ENCODE assay signal across 17 cellular contexts in genomic region chr16:47731252-47731651, GRCh38.
DNase-seq lines count a peak whose midpoint lies in the region; ATAC-seq and TF ChIP-seq lines count a peak whose summit lies in the region.
"Had no signal": no experiment of that assay in that cellular context is flagged by ENCODE, and none has a peak within 500 bp of the region (broad histone marks: within the 10 kb centered on the region; RNA-seq: fewer than 3 reads in every experiment).

No MANE protein-coding gene starts in this region.

- H3K36me3 Mint-ChIP-seq in activated CD4-positive, alpha-beta T cell treated with anti-CD3 and anti-CD28 coated beads, Interleukin-2, amount 10 ng/mL, durations not matched to agents 24 days and 14 days (ENCODE audit: low read depth) = no peaks in the 10 kb centered on the region
- no peaks in the 10 kb centered on the region for H3K36me3 Mint-ChIP-seq in endothelial cell (ENCODE audit: low read depth, unreplicated experiment)

- H3K4me3 Mint-ChIP-seq in activated CD4-positive, alpha-beta T cell treated with anti-CD3 and anti-CD28 coated beads, Interleukin-2, amount 10 ng/mL, durations not matched to agents 24 days and 14 days = no peak overlapping the region
- no peak overlapping the region for H3K4me3 Mint-ChIP-seq in endothelial cell (ENCODE audit: unreplicated experiment)
- H3K4me3 Mint-ChIP-seq: activated B cell treated with CpG ODN at 0.5 μM for 24 hours had no signal

- intact Hi-C loops in activated CD4-positive, alpha-beta T cell treated with anti-CD3 and anti-CD28 coated beads, Interleukin-2, amount 10 ng/mL, durations not matched to agents 24 days and 14 days (cut with micrococcal nuclease) = loop anchor here (5.0 to 10.0 kb wide), 2 partner anchors 266 to 589 kb away; partner anchors contain the start of genes ITFG1, NETO2 and PHKB
- intact Hi-C loops in adrenal gland (cut with DNase I) = no loop called here
- intact Hi-C loops in colonic mucosa (cut with DNase I) = no loop called here
- intact Hi-C loops in sciatic nerve (cut with DNase I) = no loop called here

- peak; percentile 44 for DNase-seq in activated CD4-positive, alpha-beta T cell treated with anti-CD3 and anti-CD28 coated beads, Interleukin-2, amount 10 ng/mL, durations not matched to agents 24 days and 14 days
- DNase-seq in activated CD4-positive, alpha-beta T cell treated with anti-CD3 and anti-CD28 coated beads, Interleukin-2, amount 50 U/mL, for 48 hours = no peak
- DNase-seq in adrenal gland = peak in 6 of 7 donors; percentile 10 to 57 (median 29)
- DNase-seq in fibroblast of the conjunctiva (ENCODE audit: low read depth) = peak; percentile 42
- no peak for DNase-seq in colonic mucosa
- DNase-seq in endothelial cell (ENCODE audit: low spot score) = no peak
- DNase-seq in sciatic nerve (ENCODE audit: low spot score) = no peak
- no peak for DNase-seq in HK-2 (ENCODE audit: unreplicated experiment)
- DNase-seq: 8988T, activated B cell treated with CpG ODN at 0.5 μM for 24 hours, DMS 273 treated with DMSO at 0.1 percent for 48 hours, head of caudate nucleus, NCI-H187, occipital lobe, tibial artery had no signal

- peaks cover under 1% of the 10 kb centered on the region for H3K27me3 Mint-ChIP-seq in activated CD4-positive, alpha-beta T cell treated with anti-CD3 and anti-CD28 coated beads, Interleukin-2, amount 10 ng/mL, durations not matched to agents 24 days and 14 days
- peaks cover 1% of the 10 kb centered on the region for H3K27me3 Mint-ChIP-seq in endothelial cell (ENCODE audit: unreplicated experiment)
- H3K27me3 Mint-ChIP-seq: activated B cell treated with CpG ODN at 0.5 μM for 24 hours had no signal

- TF ChIP-seq CTCF in adrenal gland (IDR thresholded peaks at IDR 0.05) = no peak
- TF ChIP-seq CTCF in colonic mucosa (IDR thresholded peaks at IDR 0.05) = no peak
- TF ChIP-seq CTCF in endothelial cell (IDR thresholded peaks at IDR 0.05; ENCODE audit: unreplicated experiment) = no peak

- H3K9me3 Mint-ChIP-seq in activated CD4-positive, alpha-beta T cell treated with anti-CD3 and anti-CD28 coated beads, Interleukin-2, amount 10 ng/mL, durations not matched to agents 24 days and 14 days = peaks cover 5% of the 10 kb centered on the region
- no peaks in the 10 kb centered on the region for H3K9me3 Mint-ChIP-seq in endothelial cell (ENCODE audit: unreplicated experiment)
- H3K9me3 Mint-ChIP-seq: activated B cell treated with CpG ODN at 0.5 μM for 24 hours had no signal

- ATAC-seq in sciatic nerve = no peak

- H3K9ac ChIP-seq in colonic mucosa (ENCODE audit: low read depth in 2 of 2, low read length in 2 of 2) = no peak overlapping the region
- H3K9ac ChIP-seq: KMS-11 had no signal

- H3K9me3 ChIP-seq in adrenal gland (replicated peaks in 1 of 3) (no peaks in the 10 kb centered on the region), colonic mucosa (no peaks in the 10 kb centered on the region)
- H3K9me3 ChIP-seq: tibial artery had no signal

- WGBS in adrenal gland, 4 donors = 50 to 70% (median 53%) methylated on average over 1 to 2 of the region's 2 CpGs

- H3K27ac ChIP-seq in adrenal gland (no peak overlapping the region), colonic mucosa (no peak overlapping the region)
- H3K27ac ChIP-seq: KMS-11, tibial artery had no signal

- H3K4me1 ChIP-seq in adrenal gland (replicated peaks in 1 of 2) (no peaks in the 10 kb centered on the region), colonic mucosa (no peaks in the 10 kb centered on the region)
- H3K4me1 ChIP-seq: tibial artery had no signal

- H3K27me3 ChIP-seq in adrenal gland (no peaks in the 10 kb centered on the region), colonic mucosa (no peaks in the 10 kb centered on the region)
- H3K27me3 ChIP-seq: tibial artery had no signal

- H3K27ac Mint-ChIP-seq in activated CD4-positive, alpha-beta T cell treated with anti-CD3 and anti-CD28 coated beads, Interleukin-2, amount 10 ng/mL, durations not matched to agents 24 days and 14 days = no peak overlapping the region
- no peak overlapping the region for H3K27ac Mint-ChIP-seq in endothelial cell (ENCODE audit: unreplicated experiment)
- H3K27ac Mint-ChIP-seq: activated B cell treated with CpG ODN at 0.5 μM for 24 hours had no signal

- no peaks in the 10 kb centered on the region for H3K36me3 ChIP-seq in adrenal gland (replicated peaks in 1 of 2)
- H3K36me3 ChIP-seq in colonic mucosa = no peaks in the 10 kb centered on the region
- H3K36me3 ChIP-seq: tibial artery had no signal

- no peak overlapping the region for H3K4me3 ChIP-seq in adrenal gland
- no peak overlapping the region for H3K4me3 ChIP-seq in colonic mucosa
- H3K4me3 ChIP-seq: lung, tibial artery had no signal

- TF ChIP-seq POLR2A in adrenal gland (IDR thresholded peaks at IDR 0.05) = no peak

- H3K4me1 Mint-ChIP-seq in activated CD4-positive, alpha-beta T cell treated with anti-CD3 and anti-CD28 coated beads, Interleukin-2, amount 10 ng/mL, durations not matched to agents 24 days and 14 days = peaks cover 23% of the 10 kb centered on the region
- peaks cover 8% of the 10 kb centered on the region for H3K4me1 Mint-ChIP-seq in endothelial cell (ENCODE audit: unreplicated experiment)

Comparison
In these comparisons a context has a peak if more than half of its experiments do, and no peak if none do; other contexts are left out.
1. DNase-seq: peak in activated CD4-positive, alpha-beta T cell treated with anti-CD3 and anti-CD28 coated beads, Interleukin-2, amount 10 ng/mL, durations not matched to agents 24 days and 14 days (single experiment), adrenal gland (6 of 7) and fibroblast of the conjunctiva (single experiment); none in activated CD4-positive, alpha-beta T cell treated with anti-CD3 and anti-CD28 coated beads, Interleukin-2, amount 50 U/mL, for 48 hours (0 of 2), colonic mucosa (single experiment), endothelial cell (single experiment), sciatic nerve (single experiment) and HK-2 (single experiment).